ENCODE assay signal across 6 cellular contexts in genomic region chr19:10289167-10289835, GRCh38. TPM values are rescaled to one million over a fixed set of nuclear protein-coding genes. Genes with fewer than 3 reads are reported as not detected.
DNase-seq lines count a peak whose midpoint lies in the region; ATAC-seq, FAIRE-seq and TF ChIP-seq lines count a peak whose summit lies in the region.

No MANE protein-coding gene starts in this region.

- TF ChIP-seq EP300 in A549 (IDR thresholded peaks at IDR 0.05) (no peak), sigmoid colon (IDR thresholded peaks at IDR 0.05) (no peak)

- intact Hi-C loops in sigmoid colon (cut with DNase I), result no loop called here

- peak overlapping the region; percentile 48 to 81 for H3K27ac ChIP-seq in A549
- no peak overlapping the region for H3K27ac ChIP-seq in sigmoid colon

- 2% methylated on average over 19 of the region's 50 CpGs for WGBS in A549 (ENCODE audit: missing lambda C conversion rate)
- WGBS in sigmoid colon, 2 donors, result 1 to 4% methylated on average over 50 of the region's 50 CpGs

- CTCF ChIA-PET in A549 (lab: Yijun Ruan, JAX), result interaction anchor here (0.6 to 1.4 kb wide), 12 partner anchors 18 to 127 kb away, joined by 3 to 7 read pairs (median 3); partner anchors contain the start of gene ICAM1

- H3K4me3 ChIP-seq in A549, result peak overlapping the region; percentile 52
- peak overlapping the region in 3 of 4 donors; percentile 8 to 31 (median 29) for H3K4me3 ChIP-seq in sigmoid colon

- TF ChIP-seq CTCF in A549 (IDR thresholded peaks at IDR 0.05), result no peak
- no peak for TF ChIP-seq CTCF in sigmoid colon (IDR thresholded peaks at IDR 0.05)

- ATAC-seq in A549, result peak; percentile 48 to 52

- DNase-seq in A549 (ENCODE audit: low read depth in 1 of 2, low spot score in 1 of 2), result peak in 1 of 2 experiments; percentile 71
- peak; percentile 80 for DNase-seq in HS-5 (ENCODE audit: low read depth)
- peak; percentile 44 for DNase-seq in T-helper 22 cell (ENCODE audit: low read depth)
- peak; percentile 48 for DNase-seq in effector CD4-positive, alpha-beta T cell
- DNase-seq in sigmoid colon, result no peak
- DNase-seq in epidermal melanocyte (ENCODE audit: insufficient read length, low spot score), result no peak

- FAIRE-seq in A549 (lab: Jason Lieb, UNC), result no peak

- H3K4me1 ChIP-seq in A549, result peaks cover 16% of the 10 kb centered on the region
- peaks cover 0 to 61% (median 50%) of the 10 kb centered on the region in 4 donors for H3K4me1 ChIP-seq in sigmoid colon

- TF ChIP-seq POLR2A in A549 (IDR thresholded peaks at IDR 0.05; ENCODE audit: low read length), result no peak
- no peak for TF ChIP-seq POLR2A in sigmoid colon (IDR thresholded peaks at IDR 0.05)

- POLR2A ChIA-PET in A549 (lab: Yijun Ruan, JAX), result interaction anchor here (0.6 to 2.0 kb wide), 6 partner anchors 18 to 183 kb away, joined by 3 to 7 read pairs (median 5); partner anchors contain the start of genes ICAM1, PPAN, RAVER1 and TYK2

- peak overlapping the region; percentile 97 for H3K4me2 ChIP-seq in A549

- H3K9me3 ChIP-seq in A549 (no peaks in the 10 kb centered on the region), sigmoid colon (no peaks in the 10 kb centered on the region)

- H3K27me3 ChIP-seq in sigmoid colon, result peaks cover 67 to 99% (median 79%) of the 10 kb centered on the region in 3 donors

- peaks cover 0 to 7% (median 0%) of the 10 kb centered on the region in 4 donors for H3K36me3 ChIP-seq in sigmoid colon

- no peak for TF ChIP-seq RAD21 in A549 (conservative IDR thresholded peaks at IDR 0.05 in 1 of 2, IDR thresholded peaks at IDR 0.05 in 1 of 2)

TF ChIP-seq in A549, 52 proteins besides CTCF, POLR2A, EP300 and RAD21 (continues in another document):
- TF ChIP-seq NR3C1 (IDR thresholded peaks at IDR 0.05), result no peak
- peak; percentile 89 for TF ChIP-seq E2F6 (IDR thresholded peaks at IDR 0.05; ENCODE audit: borderline replicate concordance, low read depth)
- TF ChIP-seq BHLHE40 (IDR thresholded peaks at IDR 0.05; ENCODE audit: low read depth, low read length), result no peak; the same call in 1 of the 2 replicates
- no peak for TF ChIP-seq RARB (CRISPR knock-in tag; IDR thresholded peaks at IDR 0.05)
- no peak for TF ChIP-seq SREBF2 (IDR thresholded peaks at IDR 0.05)
- no peak for TF ChIP-seq CEBPB (IDR thresholded peaks at IDR 0.05)
- no peak for TF ChIP-seq JUNB (IDR thresholded peaks at IDR 0.05)
- TF ChIP-seq HEYL (CRISPR knock-in tag; IDR thresholded peaks at IDR 0.05), result no peak
- no peak for TF ChIP-seq ESRRA (IDR thresholded peaks at IDR 0.05; ENCODE audit: borderline replicate concordance, low read length)
- TF ChIP-seq, protein P1, sequence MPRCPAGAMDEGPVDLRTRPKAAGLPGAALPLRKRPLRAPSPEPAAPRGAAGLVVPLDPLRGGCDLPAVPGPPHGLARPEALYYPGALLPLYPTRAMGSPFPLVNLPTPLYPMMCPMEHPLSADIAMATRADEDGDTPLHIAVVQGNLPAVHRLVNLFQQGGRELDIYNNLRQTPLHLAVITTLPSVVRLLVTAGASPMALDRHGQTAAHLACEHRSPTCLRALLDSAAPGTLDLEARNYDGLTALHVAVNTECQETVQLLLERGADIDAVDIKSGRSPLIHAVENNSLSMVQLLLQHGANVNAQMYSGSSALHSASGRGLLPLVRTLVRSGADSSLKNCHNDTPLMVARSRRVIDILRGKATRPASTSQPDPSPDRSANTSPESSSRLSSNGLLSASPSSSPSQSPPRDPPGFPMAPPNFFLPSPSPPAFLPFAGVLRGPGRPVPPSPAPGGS (IDR thresholded peaks at IDR 0.05), result no peak
- no peak for TF ChIP-seq KDM1A (IDR thresholded peaks at IDR 0.05; ENCODE audit: low read depth)
- TF ChIP-seq MYC (IDR thresholded peaks at IDR 0.05; ENCODE audit: borderline replicate concordance, low read length), result no peak
- no peak for TF ChIP-seq RCOR1 (IDR thresholded peaks at IDR 0.05; ENCODE audit: low read depth, low read length)
- no peak for TF ChIP-seq HES2 (IDR thresholded peaks at IDR 0.05)
- no peak for TF ChIP-seq MAZ (IDR thresholded peaks at IDR 0.05; ENCODE audit: borderline replicate concordance, low read depth, low read length)
- no peak for TF ChIP-seq CBX8 (IDR thresholded peaks at IDR 0.05)
- no peak for TF ChIP-seq ZNF302 (CRISPR knock-in tag; IDR thresholded peaks at IDR 0.05)
- TF ChIP-seq ZFP36 (IDR thresholded peaks at IDR 0.05; ENCODE audit: borderline replicate concordance, partially characterized antibody), result no peak
- TF ChIP-seq, protein P2, sequence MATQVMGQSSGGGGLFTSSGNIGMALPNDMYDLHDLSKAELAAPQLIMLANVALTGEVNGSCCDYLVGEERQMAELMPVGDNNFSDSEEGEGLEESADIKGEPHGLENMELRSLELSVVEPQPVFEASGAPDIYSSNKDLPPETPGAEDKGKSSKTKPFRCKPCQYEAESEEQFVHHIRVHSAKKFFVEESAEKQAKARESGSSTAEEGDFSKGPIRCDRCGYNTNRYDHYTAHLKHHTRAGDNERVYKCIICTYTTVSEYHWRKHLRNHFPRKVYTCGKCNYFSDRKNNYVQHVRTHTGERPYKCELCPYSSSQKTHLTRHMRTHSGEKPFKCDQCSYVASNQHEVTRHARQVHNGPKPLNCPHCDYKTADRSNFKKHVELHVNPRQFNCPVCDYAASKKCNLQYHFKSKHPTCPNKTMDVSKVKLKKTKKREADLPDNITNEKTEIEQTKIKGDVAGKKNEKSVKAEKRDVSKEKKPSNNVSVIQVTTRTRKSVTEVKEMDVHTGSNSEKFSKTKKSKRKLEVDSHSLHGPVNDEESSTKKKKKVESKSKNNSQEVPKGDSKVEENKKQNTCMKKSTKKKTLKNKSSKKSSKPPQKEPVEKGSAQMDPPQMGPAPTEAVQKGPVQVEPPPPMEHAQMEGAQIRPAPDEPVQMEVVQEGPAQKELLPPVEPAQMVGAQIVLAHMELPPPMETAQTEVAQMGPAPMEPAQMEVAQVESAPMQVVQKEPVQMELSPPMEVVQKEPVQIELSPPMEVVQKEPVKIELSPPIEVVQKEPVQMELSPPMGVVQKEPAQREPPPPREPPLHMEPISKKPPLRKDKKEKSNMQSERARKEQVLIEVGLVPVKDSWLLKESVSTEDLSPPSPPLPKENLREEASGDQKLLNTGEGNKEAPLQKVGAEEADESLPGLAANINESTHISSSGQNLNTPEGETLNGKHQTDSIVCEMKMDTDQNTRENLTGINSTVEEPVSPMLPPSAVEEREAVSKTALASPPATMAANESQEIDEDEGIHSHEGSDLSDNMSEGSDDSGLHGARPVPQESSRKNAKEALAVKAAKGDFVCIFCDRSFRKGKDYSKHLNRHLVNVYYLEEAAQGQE (IDR thresholded peaks at IDR 0.05), result no peak

RNA-seq across cellular contexts. Expression of gene ICAM5, which starts 0.5 kb away (rescaled TPM):
- 0.35 and 0.58 TPM in 2 replicates for polyA plus RNA-seq in A549 (2011; rRNA removed)
- 1.0 and 1.6 TPM in 2 replicates for polyA plus RNA-seq in A549 (2012; cell fraction: cytosol; rRNA removed)
- polyA plus RNA-seq in A549 (2012; cell fraction: nucleus; rRNA removed), result 12.9 and 18.2 TPM in 2 replicates
- polyA plus RNA-seq in A549 (2017; fragmentation: RNase III; extraction: RNeasy Plus Mini Kit Qiagen cat#74134 plus additional on column Dnase treatment), result 0.77 to 1.5 TPM (median 0.81 TPM) in 3 replicates
- polyA minus RNA-seq in A549 (2011; rRNA and poly(A)+ RNA removed), result 0.34 TPM in 1 of 2 replicates, not detected in the other
- total RNA-seq in sigmoid colon, result under 1 TPM in 2 of 4 donors, not detected in 2; 0.54 to 0.83 TPM
- polyA plus RNA-seq in sigmoid colon, result under 1 TPM in 2 of 3 donors, not detected in 1; 0.23 to 0.92 TPM

RNA-seq across cellular contexts. Expression of gene ICAM4, which starts 2.5 kb away (rescaled TPM):
- not detected in 2 replicates for polyA plus RNA-seq in A549 (2011; rRNA removed)
- polyA plus RNA-seq in A549 (2012; cell fraction: cytosol; rRNA removed), result not detected in 2 replicates
- polyA plus RNA-seq in A549 (2012; cell fraction: nucleus; rRNA removed), result 0.04 TPM in 1 of 2 replicates, not detected in the other
- polyA plus RNA-seq in A549 (2017; fragmentation: RNase III; extraction: RNeasy Plus Mini Kit Qiagen cat#74134 plus additional on column Dnase treatment), result not detected in 3 replicates
- polyA minus RNA-seq in A549 (2011; rRNA and poly(A)+ RNA removed), result not detected in 2 replicates
- total RNA-seq in sigmoid colon, result not detected
- polyA plus RNA-seq in sigmoid colon, result under 1 TPM in 1 of 3 donors, not detected in 2; 0.42 TPM

RNA-seq across cellular contexts. Expression of gene ICAM1, which starts 18.4 kb away (rescaled TPM):
- polyA plus RNA-seq in A549 (2011; rRNA removed) (1.4 and 3.5 TPM in 2 replicates), A549 (2017; fragmentation: RNase III; extraction: RNeasy Plus Mini Kit Qiagen cat#74134 plus additional on column Dnase treatment) (1.2 to 2.6 TPM (median 1.5 TPM) in 3 replicates), sigmoid colon (10 to 100 TPM in 2 of 3 donors, 1 to 10 TPM in 1; 5.4 to 27.0 (median 15.7) TPM)
- polyA plus RNA-seq in A549 (2012; cell fraction: cytosol; rRNA removed), result 0.40 and 0.66 TPM in 2 replicates
- 1.3 TPM in 2 replicates for polyA plus RNA-seq in A549 (2012; cell fraction: nucleus; rRNA removed)
- polyA minus RNA-seq in A549 (2011; rRNA and poly(A)+ RNA removed), result 2.1 and 4.4 TPM in 2 replicates
- 10 to 100 TPM; 11.0 to 33.1 (median 13.5) TPM for total RNA-seq in sigmoid colon

RNA-seq across cellular contexts. Expression of gene ZGLP1, which starts 20.3 kb away (rescaled TPM):
- polyA plus RNA-seq in A549 (2011; rRNA removed), result 0.84 and 1.2 TPM in 2 replicates
- 2.5 and 3.0 TPM in 2 replicates for polyA plus RNA-seq in A549 (2012; cell fraction: cytosol; rRNA removed)
- 10.1 and 10.7 TPM in 2 replicates for polyA plus RNA-seq in A549 (2012; cell fraction: nucleus; rRNA removed)
- polyA plus RNA-seq in A549 (2017; fragmentation: RNase III; extraction: RNeasy Plus Mini Kit Qiagen cat#74134 plus additional on column Dnase treatment), result 1.7 to 2.1 TPM (median 1.9 TPM) in 3 replicates
- 0.12 TPM in 1 of 2 replicates, not detected in the other for polyA minus RNA-seq in A549 (2011; rRNA and poly(A)+ RNA removed)
- total RNA-seq in sigmoid colon, result 1 to 10 TPM; 1.1 to 4.3 (median 2.4) TPM
- polyA plus RNA-seq in sigmoid colon, result 1 to 10 TPM in 2 of 3 donors, not detected in 1; 2.4 to 6.0 TPM

RNA-seq across cellular contexts. Expression of gene FDX2, which starts 26.5 kb away (rescaled TPM):
- polyA plus RNA-seq in A549 (2011; rRNA removed) (9.9 and 13.1 TPM in 2 replicates), A549 (2017; fragmentation: RNase III; extraction: RNeasy Plus Mini Kit Qiagen cat#74134 plus additional on column Dnase treatment) (22.2 to 25.8 TPM (median 23.5 TPM) in 3 replicates), sigmoid colon (10 to 100 TPM; 19.2 to 21.6 (median 20.1) TPM)
- polyA plus RNA-seq in A549 (2012; cell fraction: cytosol; rRNA removed), result 39.0 and 41.2 TPM in 2 replicates
- 45.5 and 49.8 TPM in 2 replicates for polyA plus RNA-seq in A549 (2012; cell fraction: nucleus; rRNA removed)
- 13.2 and 14.1 TPM in 2 replicates for polyA minus RNA-seq in A549 (2011; rRNA and poly(A)+ RNA removed)
- 10 to 100 TPM; 25.2 to 45.9 (median 31.9) TPM for total RNA-seq in sigmoid colon

Comparison
In these comparisons a context has a peak if more than half of its experiments do, and no peak if none do; other contexts are left out.
1. DNase-seq: peak in HS-5 (single experiment), T-helper 22 cell (single experiment) and effector CD4-positive, alpha-beta T cell (single experiment); none in sigmoid colon (single experiment) and epidermal melanocyte (single experiment).
2. H3K27ac ChIP-seq: peak in A549 (2 of 2); none in sigmoid colon (0 of 4).